8 cellular contexts compared by ENCODE assay signal in the genomic region with DNA sequence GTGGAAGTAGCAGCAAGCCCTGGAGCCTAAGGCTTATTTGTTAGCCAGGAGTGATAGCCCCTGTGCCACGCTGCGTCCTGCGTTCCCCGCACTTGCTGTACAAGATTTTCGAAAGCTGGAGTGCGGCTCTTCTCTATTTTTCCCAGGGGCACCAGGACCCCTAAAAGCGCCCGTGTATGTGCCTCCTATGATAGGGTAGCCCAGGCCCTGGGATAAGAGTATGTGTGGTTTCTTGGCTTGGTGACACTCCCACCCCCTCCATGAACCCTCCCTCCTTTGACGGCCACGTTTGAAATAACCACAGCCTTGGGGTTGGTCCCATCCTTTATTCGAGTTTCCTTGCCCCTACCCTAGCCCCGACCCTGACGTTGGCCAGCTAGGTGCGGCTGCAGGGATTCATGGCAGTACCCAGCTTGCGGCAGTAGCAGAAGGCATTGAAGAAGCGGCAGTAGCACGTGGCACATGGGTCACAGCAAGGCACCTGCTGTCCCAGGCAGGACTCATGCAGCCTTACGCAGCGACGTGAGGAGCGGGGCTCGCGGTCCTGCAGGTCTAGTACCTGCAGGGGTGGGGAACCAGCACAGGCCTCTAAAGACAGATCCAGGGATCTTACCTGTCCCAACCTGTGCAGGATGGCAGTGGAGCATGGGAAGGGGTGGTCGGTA. TPM values are rescaled to one million over a fixed set of nuclear protein-coding genes. Genes with fewer than 3 reads are reported as not detected.
DNase-seq lines count a peak whose midpoint lies in the region; ATAC-seq and TF ChIP-seq lines count a peak whose summit lies in the region.

No MANE protein-coding gene starts in this region.

- H3K9me2 ChIP-seq in MM.1S (replicated peaks; ENCODE audit: insufficient read depth, low read length) = no peaks in the 10 kb centered on the region

- intact Hi-C loops in colonic mucosa (cut with DNase I) = loop anchor here (5.0 kb wide), 1 partner anchor 40 kb away; no protein-coding TSS in a partner anchor

- POLR2A ChIA-PET in naive thymus-derived CD8-positive, alpha-beta T cell (lab: Charles Lee) = interaction anchor here (0.6 to 2.9 kb wide), 8 partner anchors 9 to 648 kb away, joined by 3 to 33 read pairs (median 8); a partner anchor contains a TSS

- no peaks in the 10 kb centered on the region for H3F3A ChIP-seq in MM.1S (ENCODE audit: insufficient read depth, low read length)

- peaks cover 31% of the 10 kb centered on the region for H3K79me2 ChIP-seq in ACC112 (ENCODE audit: control insufficient read depth, insufficient read depth, low read length, unreplicated experiment)
- H3K79me2 ChIP-seq in MM.1S (ENCODE audit: low read length) = peaks cover 60% of the 10 kb centered on the region

- H3K36me3 ChIP-seq in ACC112 (ENCODE audit: insufficient read depth, low read length) (no peaks in the 10 kb centered on the region), MM.1S (replicated peaks; ENCODE audit: insufficient read depth, low read length) (no peaks in the 10 kb centered on the region), colonic mucosa (no peaks in the 10 kb centered on the region)

- H3K27ac Mint-ChIP-seq in naive thymus-derived CD8-positive, alpha-beta T cell = peak overlapping the region; percentile 89 to 100 (median 98)

- DNase-seq in MM.1S (no peak), colonic mucosa (peak; percentile 24), NCI-H187 treated with DMSO at 0.1 percent for 48 hours (lab: John Stamatoyannopoulos, UW) (no peak), HT-29 (ENCODE audit: low spot score) (no peak)
- DNase-seq in naive thymus-derived CD8-positive, alpha-beta T cell = no peak
- DNase-seq in stimulated activated naive CD4-positive, alpha-beta T cell (lab: John Stamatoyannopoulos, UW) = no peak

- peak overlapping the region; percentile 90; the same call in 1 of the 2 replicates for H3K9ac ChIP-seq in MM.1S (ENCODE audit: low read length)
- H3K9ac ChIP-seq in colonic mucosa (ENCODE audit: low read depth in 2 of 2, low read length in 2 of 2) = peak overlapping the region; percentile 38 to 99

- peak overlapping the region; percentile 63 for H3K4me2 ChIP-seq in MM.1S (ENCODE audit: low read depth, low read length)

- peaks cover 0 to 27% (median 2%) of the 10 kb centered on the region in 3 donors for H3K36me3 Mint-ChIP-seq in naive thymus-derived CD8-positive, alpha-beta T cell

- peaks cover 18 to 59% (median 47%) of the 10 kb centered on the region in 4 donors for H3K4me1 Mint-ChIP-seq in naive thymus-derived CD8-positive, alpha-beta T cell

- H3K4me3 ChIP-seq in ACC112 (ENCODE audit: low read depth, low read length) (peak overlapping the region; percentile 99), MM.1S (ENCODE audit: low read length) (peak overlapping the region; percentile 99), colonic mucosa (peak overlapping the region; percentile 79)

- H3K4me1 ChIP-seq in ACC112 (ENCODE audit: control insufficient read depth, insufficient read depth, low read length, unreplicated experiment) (peaks cover 24% of the 10 kb centered on the region), MM.1S (ENCODE audit: low read length) (peaks cover 4% of the 10 kb centered on the region; the same call in 1 of the 2 replicates), colonic mucosa (peaks cover 14% of the 10 kb centered on the region)

- no peaks in the 10 kb centered on the region for H3K27me3 Mint-ChIP-seq in naive thymus-derived CD8-positive, alpha-beta T cell

- ATAC-seq in naive thymus-derived CD8-positive, alpha-beta T cell = no peak
- ATAC-seq in HG02938 (IDR thresholded peaks at IDR 0.05; ENCODE audit: unreplicated experiment) = no peak

- H3K9me3 ChIP-seq in MM.1S (replicated peaks; ENCODE audit: insufficient read depth, low read length) (no peaks in the 10 kb centered on the region), colonic mucosa (no peaks in the 10 kb centered on the region)

- TF ChIP-seq CTCF in MM.1S (IDR thresholded peaks at IDR 0.05; ENCODE audit: low read length) = no peak
- no peak for TF ChIP-seq CTCF in colonic mucosa (IDR thresholded peaks at IDR 0.05)

- no peaks in the 10 kb centered on the region for H4K20me1 ChIP-seq in MM.1S (ENCODE audit: insufficient read depth, low read length)

- no peak overlapping the region for H3K27ac ChIP-seq in ACC112 (ENCODE audit: low read depth, low read length)
- no peak overlapping the region for H3K27ac ChIP-seq in MM.1S (ENCODE audit: low read length)
- no peak overlapping the region for H3K27ac ChIP-seq in colonic mucosa

- H3K4me3 Mint-ChIP-seq in naive thymus-derived CD8-positive, alpha-beta T cell = peak overlapping the region; percentile 95 to 100 (median 98)

- H2AFZ ChIP-seq in ACC112 (ENCODE audit: low read length, unreplicated experiment) = no peak overlapping the region
- H2AFZ ChIP-seq in MM.1S (ENCODE audit: low read length) = peak overlapping the region; percentile 90

- H3K9me3 Mint-ChIP-seq in naive thymus-derived CD8-positive, alpha-beta T cell = no peaks in the 10 kb centered on the region

- H3K27me3 ChIP-seq in ACC112 (ENCODE audit: insufficient read depth, low read length) (no peaks in the 10 kb centered on the region), MM.1S (replicated peaks; ENCODE audit: insufficient read depth, low read length) (no peaks in the 10 kb centered on the region), colonic mucosa (no peaks in the 10 kb centered on the region)

RNA-seq across cellular contexts. Expression of a gene that starts 1.0 kb away (rescaled TPM):
- not detected for total RNA-seq in colonic mucosa
- not detected for total RNA-seq in naive thymus-derived CD8-positive, alpha-beta T cell
- polyA plus RNA-seq in naive thymus-derived CD8-positive, alpha-beta T cell = not detected
- total RNA-seq in HT-29 (2014; rRNA removed; shearing (Covaris generic)) = not detected in 2 replicates

RNA-seq across cellular contexts. Expression of a gene that starts 1.4 kb away (rescaled TPM):
- 100 to 1,000 TPM; 194 to 195 TPM for total RNA-seq in colonic mucosa
- 10 to 100 TPM; 33.3 to 35.1 TPM for total RNA-seq in naive thymus-derived CD8-positive, alpha-beta T cell
- 10 to 100 TPM; 74.7 to 89.6 (median 77.5) TPM for polyA plus RNA-seq in naive thymus-derived CD8-positive, alpha-beta T cell
- 97.6 and 99.5 TPM in 2 replicates for total RNA-seq in HT-29 (2014; rRNA removed; shearing (Covaris generic))

RNA-seq across cellular contexts. Expression of a gene that starts 46.2 kb away (rescaled TPM):
- total RNA-seq in colonic mucosa = 10 to 100 TPM; 14.4 to 19.0 TPM
- 10 to 100 TPM; 50.1 to 57.2 TPM for total RNA-seq in naive thymus-derived CD8-positive, alpha-beta T cell
- polyA plus RNA-seq in naive thymus-derived CD8-positive, alpha-beta T cell = 1 to 10 TPM; 1.5 to 3.0 (median 2.3) TPM
- 22.8 and 23.8 TPM in 2 replicates for total RNA-seq in HT-29 (2014; rRNA removed; shearing (Covaris generic))

RNA-seq across cellular contexts. Expression of a gene that starts 51.5 kb away (rescaled TPM):
- total RNA-seq in colonic mucosa = 100 to 1,000 TPM; 348 to 378 TPM
- not detected for total RNA-seq in naive thymus-derived CD8-positive, alpha-beta T cell
- not detected for polyA plus RNA-seq in naive thymus-derived CD8-positive, alpha-beta T cell
- 18.3 and 23.2 TPM in 2 replicates for total RNA-seq in HT-29 (2014; rRNA removed; shearing (Covaris generic))
